10 cellular contexts compared by ENCODE assay signal in genomic region chr10:76882245-76882644, GRCh38.
DNase-seq lines count a peak whose midpoint lies in the region; ATAC-seq and TF ChIP-seq lines count a peak whose summit lies in the region.
"Had no signal": no experiment of that assay in that cellular context is flagged by ENCODE, and none has a peak within 500 bp of the region (broad histone marks: within the 10 kb centered on the region; RNA-seq: fewer than 3 reads in every experiment).

No MANE protein-coding gene starts in this region.

- H3K27ac ChIP-seq in right cardiac atrium (ENCODE audit: low read length): no peak overlapping the region
- H3K27ac ChIP-seq: tibial nerve had no signal

- no peaks in the 10 kb centered on the region for H3K27me3 Mint-ChIP-seq in activated CD4-positive, alpha-beta memory T cell treated with anti-CD3 and anti-CD28 coated beads, Interleukin-2, amount 10 ng/mL, durations not matched to agents 7 days and 5 days
- H3K27me3 Mint-ChIP-seq in T-helper 2 cell treated with Interferon-gamma antibody and Interleukin-4, amounts not matched to agents 5 μg/mL and 100 μg/mL, for 36 hours (ENCODE audit: low read depth): no peaks in the 10 kb centered on the region

- TF ChIP-seq POLR2A in GM18505 (IDR thresholded peaks at IDR 0.05; ENCODE audit: borderline replicate concordance, extremely low read depth, insufficient read depth, insufficient read length): no peak

- H3K9me3 ChIP-seq in right cardiac atrium (ENCODE audit: control insufficient read depth, low read length): no peaks in the 10 kb centered on the region
- H3K9me3 ChIP-seq: tibial nerve had no signal

- H3K4me1 Mint-ChIP-seq in activated CD4-positive, alpha-beta memory T cell treated with anti-CD3 and anti-CD28 coated beads, Interleukin-2, amount 10 ng/mL, durations not matched to agents 7 days and 5 days: no peaks in the 10 kb centered on the region
- H3K4me1 Mint-ChIP-seq in T-helper 2 cell treated with Interferon-gamma antibody and Interleukin-4, amounts not matched to agents 5 μg/mL and 100 μg/mL, for 36 hours (ENCODE audit: low read depth): no peaks in the 10 kb centered on the region

- H3K27me3 ChIP-seq in right cardiac atrium (ENCODE audit: control insufficient read depth, insufficient read depth): no peaks in the 10 kb centered on the region
- H3K27me3 ChIP-seq: tibial nerve had no signal

- ATAC-seq in GM18505 (IDR thresholded peaks at IDR 0.05; ENCODE audit: unreplicated experiment) (peak; percentile 63), GM21390 (IDR thresholded peaks at IDR 0.05; ENCODE audit: unreplicated experiment) (peak; percentile 63), HG03439 (IDR thresholded peaks at IDR 0.05; ENCODE audit: unreplicated experiment) (peak; percentile 76), right cardiac atrium (peak in 1 of 2 donors; percentile 38)

- no peaks in the 10 kb centered on the region for H3K9me3 Mint-ChIP-seq in activated CD4-positive, alpha-beta memory T cell treated with anti-CD3 and anti-CD28 coated beads, Interleukin-2, amount 10 ng/mL, durations not matched to agents 7 days and 5 days
- no peaks in the 10 kb centered on the region for H3K9me3 Mint-ChIP-seq in T-helper 2 cell treated with Interferon-gamma antibody and Interleukin-4, amounts not matched to agents 5 μg/mL and 100 μg/mL, for 36 hours

- DNase-seq in right cardiac atrium: peak in 2 of 3 donors; percentile 45 to 59
- DNase-seq in GM10248 (ENCODE audit: extremely low spot score): no peak
- no peak for DNase-seq in activated CD4-positive, alpha-beta memory T cell treated with anti-CD3 and anti-CD28 coated beads, Interleukin-2, amount 10 ng/mL, durations not matched to agents 7 days and 5 days
- no peak for DNase-seq in T-helper 2 cell treated with Interferon-gamma antibody and Interleukin-4, amounts not matched to agents 5 μg/mL and 100 μg/mL, for 36 hours (ENCODE audit: low spot score)
- DNase-seq in H4 (ENCODE audit: low spot score): no peak
- DNase-seq: NCI-H2081 treated with DMSO at 0.1 percent for 48 hours had no signal

- no peaks in the 10 kb centered on the region for H3K36me3 Mint-ChIP-seq in activated CD4-positive, alpha-beta memory T cell treated with anti-CD3 and anti-CD28 coated beads, Interleukin-2, amount 10 ng/mL, durations not matched to agents 7 days and 5 days (ENCODE audit: low read depth)
- no peaks in the 10 kb centered on the region for H3K36me3 Mint-ChIP-seq in T-helper 2 cell treated with Interferon-gamma antibody and Interleukin-4, amounts not matched to agents 5 μg/mL and 100 μg/mL, for 36 hours (ENCODE audit: low read depth)

- no peaks in the 10 kb centered on the region for H3K4me1 ChIP-seq in right cardiac atrium (ENCODE audit: control insufficient read depth, insufficient read depth, low read length)

- no peak for TF ChIP-seq CTCF in GM10248 (IDR thresholded peaks at IDR 0.05; ENCODE audit: control extremely low read depth, extremely low read depth, low read depth, missing control alignments)

- intact Hi-C loops in right cardiac atrium (cut with DNase I): no loop called here

- H3K4me3 ChIP-seq in right cardiac atrium (ENCODE audit: low read length): no peak overlapping the region
- H3K4me3 ChIP-seq: tibial nerve had no signal

- POLR2A ChIA-PET in GM10248 (lab: Yijun Ruan, JAX): no interaction called here
- POLR2A ChIA-PET in activated CD4-positive, alpha-beta memory T cell treated with anti-CD3 and anti-CD28 coated beads, Interleukin-2, amount 10 ng/mL, durations not matched to agents 7 days and 5 days (lab: Charles Lee): no interaction called here

- H3K4me3 Mint-ChIP-seq in activated CD4-positive, alpha-beta memory T cell treated with anti-CD3 and anti-CD28 coated beads, Interleukin-2, amount 10 ng/mL, durations not matched to agents 7 days and 5 days: no peak overlapping the region
- no peak overlapping the region for H3K4me3 Mint-ChIP-seq in T-helper 2 cell treated with Interferon-gamma antibody and Interleukin-4, amounts not matched to agents 5 μg/mL and 100 μg/mL, for 36 hours

- no peak overlapping the region for H3K27ac Mint-ChIP-seq in activated CD4-positive, alpha-beta memory T cell treated with anti-CD3 and anti-CD28 coated beads, Interleukin-2, amount 10 ng/mL, durations not matched to agents 7 days and 5 days
- no peak overlapping the region for H3K27ac Mint-ChIP-seq in T-helper 2 cell treated with Interferon-gamma antibody and Interleukin-4, amounts not matched to agents 5 μg/mL and 100 μg/mL, for 36 hours

- WGBS in right cardiac atrium: 66% methylated on average over 6 of the region's 6 CpGs

- CTCF ChIA-PET in GM10248 (lab: Yijun Ruan, JAX): no interaction called here
- CTCF ChIA-PET in activated CD4-positive, alpha-beta memory T cell treated with anti-CD3 and anti-CD28 coated beads, Interleukin-2, amount 10 ng/mL, durations not matched to agents 7 days and 5 days (lab: Charles Lee): no interaction called here

Comparison
In these comparisons a context has a peak if more than half of its experiments do, and no peak if none do; other contexts are left out.
1. DNase-seq: peak in right cardiac atrium (2 of 3); none in GM10248 (single experiment), activated CD4-positive, alpha-beta memory T cell treated with anti-CD3 and anti-CD28 coated beads, Interleukin-2, amount 10 ng/mL, durations not matched to agents 7 days and 5 days (single experiment), T-helper 2 cell treated with Interferon-gamma antibody and Interleukin-4, amounts not matched to agents 5 μg/mL and 100 μg/mL, for 36 hours (single experiment) and H4 (single experiment).